22 cellular contexts compared by ENCODE assay signal in genomic region chr1:97636941-97637340, GRCh38.
"Had no signal": no experiment of that assay in that cellular context is flagged by ENCODE, and none has a peak within 500 bp of the region (broad histone marks: within the 10 kb centered on the region; RNA-seq: fewer than 3 reads in every experiment).

No MANE protein-coding gene starts in this region.

- H3K4me3 ChIP-seq: gastrocnemius medialis, left ventricle myocardium inferior, smooth muscle cell, thoracic aorta, upper lobe of left lung had no signal

- H3K4me2 ChIP-seq: smooth muscle cell had no signal

- H3K36me3 ChIP-seq: gastrocnemius medialis, left ventricle myocardium inferior, thoracic aorta, upper lobe of left lung had no signal

- H3K4me1 Mint-ChIP-seq: activated naive CD8-positive, alpha-beta T cell treated with anti-CD3 and anti-CD28 coated beads, Interleukin-2, amount 10 ng/mL, durations not matched to agents 7 days and 5 days; activated T-helper 17 cell treated with anti-CD3 and anti-CD28 coated beads, Interleukin-2, amount 50 U/mL, for 72 hours had no signal

- H3K9me3 Mint-ChIP-seq: activated naive CD8-positive, alpha-beta T cell treated with anti-CD3 and anti-CD28 coated beads, Interleukin-2, amount 10 ng/mL, durations not matched to agents 7 days and 5 days; activated T-cell treated with anti-CD3 and anti-CD28 coated beads, Interleukin-2, amount 50 U/mL, for 24 hours; activated T-helper 17 cell treated with anti-CD3 and anti-CD28 coated beads, Interleukin-2, amount 50 U/mL, for 72 hours had no signal

- ATAC-seq: activated T-helper 17 cell treated with anti-CD3 and anti-CD28 coated beads, Interleukin-2, amount 50 U/mL, for 72 hours; gastrocnemius medialis; naive thymus-derived CD4-positive, alpha-beta T cell; sciatic nerve had no signal

- H3K27me3 ChIP-seq: gastrocnemius medialis, upper lobe of left lung had no signal

- H3K27ac ChIP-seq: gastrocnemius medialis, left ventricle myocardium inferior, thoracic aorta, upper lobe of left lung, VCaP had no signal

- DNase-seq: activated CD4-positive, CD25-positive, alpha-beta regulatory T cell treated with anti-CD3 and anti-CD28 coated beads, Interleukin-2, amount 50 U/mL, for 72 hours; activated CD8-positive, alpha-beta memory T cell treated with anti-CD3 and anti-CD28 coated beads for 24 hours; activated CD8-positive, alpha-beta memory T cell treated with anti-CD3 and anti-CD28 coated beads, Interleukin-2, amount 50 U/mL, for 4 hours; activated naive CD4-positive, alpha-beta T cell; activated naive CD8-positive, alpha-beta T cell treated with anti-CD3 and anti-CD28 coated beads, Interleukin-2, amount 10 ng/mL, durations not matched to agents 7 days and 5 days; activated T-cell treated with anti-CD3 and anti-CD28 coated beads, Interleukin-2, amount 50 U/mL, for 24 hours; amygdala; effector CD4-positive, alpha-beta T cell; gastrocnemius medialis; hypothalamus; left ventricle myocardium inferior; naive thymus-derived CD4-positive, alpha-beta T cell; stimulated activated CD4-positive, alpha-beta T cell treated with anti-CD3 and anti-CD28 coated beads, Interleukin-15, amount 100 ng/mL, for 24 hours; stimulated activated CD4-positive, alpha-beta T cell treated with anti-CD3 and anti-CD28 coated beads, Interleukin-4, amount 100 ng/mL, for 1 hour; stimulated activated naive CD4-positive, alpha-beta T cell; upper lobe of left lung had no signal

- H3K27me3 Mint-ChIP-seq: activated naive CD8-positive, alpha-beta T cell treated with anti-CD3 and anti-CD28 coated beads, Interleukin-2, amount 10 ng/mL, durations not matched to agents 7 days and 5 days; activated T-cell treated with anti-CD3 and anti-CD28 coated beads, Interleukin-2, amount 50 U/mL, for 24 hours; activated T-helper 17 cell treated with anti-CD3 and anti-CD28 coated beads, Interleukin-2, amount 50 U/mL, for 72 hours; naive thymus-derived CD4-positive, alpha-beta T cell had no signal

- H3K4me3 Mint-ChIP-seq: activated naive CD8-positive, alpha-beta T cell treated with anti-CD3 and anti-CD28 coated beads, Interleukin-2, amount 10 ng/mL, durations not matched to agents 7 days and 5 days; activated T-cell treated with anti-CD3 and anti-CD28 coated beads, Interleukin-2, amount 50 U/mL, for 24 hours; activated T-helper 17 cell treated with anti-CD3 and anti-CD28 coated beads, Interleukin-2, amount 50 U/mL, for 72 hours; brain; naive thymus-derived CD4-positive, alpha-beta T cell had no signal

- H3K27ac Mint-ChIP-seq: activated naive CD8-positive, alpha-beta T cell treated with anti-CD3 and anti-CD28 coated beads, Interleukin-2, amount 10 ng/mL, durations not matched to agents 7 days and 5 days; activated T-cell treated with anti-CD3 and anti-CD28 coated beads, Interleukin-2, amount 50 U/mL, for 24 hours; activated T-helper 17 cell treated with anti-CD3 and anti-CD28 coated beads, Interleukin-2, amount 50 U/mL, for 72 hours; brain; naive thymus-derived CD4-positive, alpha-beta T cell had no signal

- H3K36me3 Mint-ChIP-seq: brain had no signal

- H3K9me3 ChIP-seq: gastrocnemius medialis, thoracic aorta, upper lobe of left lung had no signal

- H3K4me1 ChIP-seq: gastrocnemius medialis had no signal
